Comparison of ENCODE assay signal across 17 cellular contexts in the genomic region with DNA sequence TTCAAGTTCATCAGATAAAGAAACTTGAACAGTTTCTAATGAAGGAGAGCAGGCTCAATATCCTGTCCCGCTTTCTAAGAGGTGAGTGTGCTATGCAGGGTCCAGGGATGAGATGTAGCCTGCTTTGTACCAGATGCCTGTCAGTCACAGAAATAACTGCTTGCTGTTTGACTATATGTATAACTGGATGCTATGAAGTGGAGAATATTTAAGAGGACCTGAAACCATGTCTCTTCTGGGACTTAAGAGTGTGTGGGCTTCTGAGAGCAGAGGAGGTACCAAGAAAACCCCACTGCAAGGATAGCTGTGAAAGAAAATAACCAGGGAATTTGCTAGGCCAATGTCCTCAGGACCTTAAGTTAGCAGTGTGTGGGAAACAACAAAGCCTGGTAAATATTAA.
DNase-seq lines count a peak whose midpoint lies in the region; ATAC-seq, FAIRE-seq and TF ChIP-seq lines count a peak whose summit lies in the region.
"Had no signal": no experiment of that assay in that cellular context is flagged by ENCODE, and none has a peak within 500 bp of the region (broad histone marks: within the 10 kb centered on the region; RNA-seq: fewer than 3 reads in every experiment).

No MANE protein-coding gene starts in this region.

- no peak overlapping the region for H3K4me3 ChIP-seq in CD8-positive, alpha-beta memory T cell (ENCODE audit: low read length)
- no peak overlapping the region for H3K4me3 ChIP-seq in adrenal gland
- H3K4me3 ChIP-seq: dorsolateral prefrontal cortex, left ventricle myocardium inferior, prostate gland, testis had no signal

- H3K27ac ChIP-seq in CD8-positive, alpha-beta memory T cell (ENCODE audit: low read depth, low read length), result no peak overlapping the region
- no peak overlapping the region for H3K27ac ChIP-seq in adrenal gland
- H3K27ac ChIP-seq: dorsolateral prefrontal cortex, left ventricle myocardium inferior, prostate gland, testis had no signal

- H3K36me3 Mint-ChIP-seq in CD8-positive, alpha-beta memory T cell, result peaks cover 0 to 1% (median 0%) of the 10 kb centered on the region in 3 donors

- WGBS in adrenal gland, 4 donors, result 91 to 100% (median 96%) methylated on average over 1 of the region's 1 CpG

- H3K9me3 Mint-ChIP-seq in CD8-positive, alpha-beta memory T cell, result peaks cover 0 to 2% (median 0%) of the 10 kb centered on the region in 5 donors

- TF ChIP-seq CTCF in adrenal gland (IDR thresholded peaks at IDR 0.05), result no peak

- peaks cover 0 to 4% (median 0%) of the 10 kb centered on the region in 3 donors for H3K4me1 Mint-ChIP-seq in CD8-positive, alpha-beta memory T cell

- DNase-seq in GM18507 (ENCODE audit: extremely low spot score, insufficient read length, low read depth) (no peak), KG1 (lab: John Stamatoyannopoulos, UW) (no peak), adrenal gland (no peak)
- no peak for DNase-seq in activated naive CD4-positive, alpha-beta T cell treated with anti-CD3 and anti-CD28 coated beads, Interleukin-2, amount 50 U/mL, for 16 hours
- DNase-seq in CD8-positive, alpha-beta memory T cell, result no peak
- DNase-seq: activated CD4-positive, alpha-beta T cell treated with anti-CD3 and anti-CD28 coated beads, Interleukin-2, amount 50 U/mL, for 1 hour; Caco-2; dorsolateral prefrontal cortex; hypothalamus; left ventricle myocardium inferior; MV-4-11; T1000; testis had no signal

- peaks cover 0 to 5% of the 10 kb centered on the region in 2 donors for H3K27me3 Mint-ChIP-seq in CD8-positive, alpha-beta memory T cell

- no peaks in the 10 kb centered on the region for H3K4me1 ChIP-seq in CD8-positive, alpha-beta memory T cell (ENCODE audit: insufficient read depth, low read length)
- H3K4me1 ChIP-seq in adrenal gland (replicated peaks in 1 of 2), result peaks cover 5 to 7% of the 10 kb centered on the region in 2 donors
- H3K4me1 ChIP-seq: Caco-2, prostate gland, testis had no signal

- CTCF ChIA-PET in CD8-positive, alpha-beta memory T cell (lab: Charles Lee), result no interaction called here

- no peak for TF ChIP-seq POLR2A in adrenal gland (IDR thresholded peaks at IDR 0.05)

- no peaks in the 10 kb centered on the region for H3K9me3 ChIP-seq in CD8-positive, alpha-beta memory T cell (ENCODE audit: low read length)
- H3K9me3 ChIP-seq in adrenal gland (replicated peaks in 1 of 3), result no peaks in the 10 kb centered on the region
- H3K9me3 ChIP-seq: Caco-2, left ventricle myocardium inferior, prostate gland, testis had no signal

- H3K4me3 Mint-ChIP-seq in CD8-positive, alpha-beta memory T cell, result no peak overlapping the region

- intact Hi-C loops in adrenal gland (cut with DNase I), result no loop called here

- H3K36me3 ChIP-seq in CD8-positive, alpha-beta memory T cell (ENCODE audit: insufficient read depth, low read length), result no peaks in the 10 kb centered on the region
- H3K36me3 ChIP-seq in adrenal gland (replicated peaks in 1 of 2), result no peaks in the 10 kb centered on the region
- H3K36me3 ChIP-seq: left ventricle myocardium inferior, prostate gland had no signal

- no peak overlapping the region for H3K27ac Mint-ChIP-seq in CD8-positive, alpha-beta memory T cell

- ATAC-seq in GM21367 (IDR thresholded peaks at IDR 0.05; ENCODE audit: unreplicated experiment) (peak; percentile 62), HG02852 (IDR thresholded peaks at IDR 0.05; ENCODE audit: unreplicated experiment) (peak; percentile 95), HG03520 (IDR thresholded peaks at IDR 0.05; ENCODE audit: unreplicated experiment) (peak; percentile 69)

- POLR2A ChIA-PET in CD8-positive, alpha-beta memory T cell (lab: Charles Lee), result no interaction called here

- no peaks in the 10 kb centered on the region for H3K27me3 ChIP-seq in CD8-positive, alpha-beta memory T cell (ENCODE audit: insufficient read depth, low read length, poor library complexity, severe bottlenecking)
- H3K27me3 ChIP-seq in adrenal gland, result no peaks in the 10 kb centered on the region
- H3K27me3 ChIP-seq: dorsolateral prefrontal cortex, testis had no signal

- FAIRE-seq in GM18507 (lab: Jason Lieb, UNC), result peak; percentile 42
